In the genomic region with DNA sequence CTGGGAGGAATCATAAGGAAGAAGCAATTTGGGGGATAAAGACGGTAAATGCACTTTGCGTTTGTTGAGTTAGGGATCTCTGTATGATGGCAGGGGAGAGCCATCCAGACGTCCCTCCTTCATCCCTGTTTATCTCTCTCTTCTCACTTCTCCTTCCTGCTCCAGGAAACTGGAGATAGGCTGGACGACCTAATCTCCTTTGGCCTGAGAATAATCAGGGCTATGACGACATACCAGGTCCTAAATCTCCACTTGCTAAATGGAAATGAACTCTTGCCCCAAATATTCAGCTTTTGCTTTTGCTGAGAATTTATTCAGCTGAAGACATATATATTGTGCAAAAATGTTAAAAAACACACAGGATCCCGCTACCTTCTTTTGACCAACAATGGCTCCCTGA, we compare ENCODE assay signal across 13 cellular contexts.
A peak's percentile ranks its signal among the peaks of the same experiment; 100 is the strongest.
DNase-seq lines count a peak whose midpoint lies in the region; ATAC-seq and TF ChIP-seq lines count a peak whose summit lies in the region.
"Had no signal": no experiment of that assay in that cellular context is flagged by ENCODE, and none has a peak within 500 bp of the region (broad histone marks: within the 10 kb centered on the region; RNA-seq: fewer than 3 reads in every experiment).

No MANE protein-coding gene starts in this region.

- no peaks in the 10 kb centered on the region for H3K36me3 Mint-ChIP-seq in HFFc6 (ENCODE audit: low read depth)

- H3K27me3 Mint-ChIP-seq in HFFc6 (ENCODE audit: insufficient read depth), result no peaks in the 10 kb centered on the region

- H3K9me3 Mint-ChIP-seq in HFFc6, result no peaks in the 10 kb centered on the region

- H3K4me3 Mint-ChIP-seq in HFFc6, result peak overlapping the region; percentile 81

- H3K36me3 ChIP-seq in subcutaneous abdominal adipose tissue (ENCODE audit: control insufficient read depth in 5 of 5, insufficient read depth in 5 of 5, low read length in 5 of 5), result no peaks in the 10 kb centered on the region
- H3K36me3 ChIP-seq: colonic mucosa, pancreas had no signal

- H3K27ac ChIP-seq in subcutaneous abdominal adipose tissue (ENCODE audit: low read depth, low read length), result peak overlapping the region; percentile 61
- H3K27ac ChIP-seq: colonic mucosa, pancreas had no signal

- peak; percentile 11 for DNase-seq in HFFc6
- DNase-seq in astrocyte of the hippocampus (ENCODE audit: low read depth, low spot score), result peak; percentile 8
- peak; percentile 21 for DNase-seq in glomerular visceral epithelial cell (ENCODE audit: extremely low spot score)
- DNase-seq in retina, result no peak
- DNase-seq in NCI-H69 (lab: John Stamatoyannopoulos, UW), result no peak
- DNase-seq: activated CD4-positive, alpha-beta T cell treated with anti-CD3 and anti-CD28 coated beads for 4 hours; activated CD8-positive, alpha-beta memory T cell treated with anti-CD3 and anti-CD28 coated beads, Interleukin-2, amount 50 U/mL, for 48 hours; NCI-H774; stimulated activated CD4-positive, alpha-beta T cell treated with anti-CD3 and anti-CD28 coated beads, Interleukin-2, amount 100 ng/mL, for 48 hours had no signal

- H3K4me1 Mint-ChIP-seq in HFFc6 (ENCODE audit: low read depth), result peaks cover 68% of the 10 kb centered on the region

- peak overlapping the region; percentile 98 for H3K27ac Mint-ChIP-seq in HFFc6

- ATAC-seq in GM19452 (IDR thresholded peaks at IDR 0.05; ENCODE audit: unreplicated experiment), result no peak

- no peak overlapping the region for H3K4me3 ChIP-seq in subcutaneous abdominal adipose tissue (ENCODE audit: low read depth in 1 of 5, low read length in 5 of 5)
- H3K4me3 ChIP-seq: colonic mucosa, pancreas had no signal

- H3K4me1 ChIP-seq in subcutaneous abdominal adipose tissue (ENCODE audit: control insufficient read depth in 5 of 5, insufficient read depth in 5 of 5, low read length in 5 of 5), result peaks cover 5 to 51% (median 41%) of the 10 kb centered on the region in 5 donors
- H3K4me1 ChIP-seq: pancreas had no signal

- TF ChIP-seq CTCF in HFFc6 (IDR thresholded peaks at IDR 0.05), result no peak

- H3K27me3 ChIP-seq in subcutaneous abdominal adipose tissue (ENCODE audit: control insufficient read depth in 5 of 5, insufficient read depth in 4 of 5, low read length in 5 of 5), result no peaks in the 10 kb centered on the region
- H3K27me3 ChIP-seq: colonic mucosa, pancreas had no signal

- peak overlapping the region in 1 of 5 donors; percentile 26 for H3K9ac ChIP-seq in subcutaneous abdominal adipose tissue (ENCODE audit: low read length in 5 of 5)

- H3K9me3 ChIP-seq in subcutaneous abdominal adipose tissue (ENCODE audit: control insufficient read depth in 5 of 5, low read length in 5 of 5), result no peaks in the 10 kb centered on the region
- H3K9me3 ChIP-seq: colonic mucosa, pancreas had no signal

Comparison
In these comparisons a context has a peak if more than half of its experiments do, and no peak if none do; other contexts are left out.
1. DNase-seq: peak in HFFc6 (single experiment), astrocyte of the hippocampus (single experiment) and glomerular visceral epithelial cell (single experiment); none in retina (single experiment) and NCI-H69 (single experiment).